Comparison of ENCODE assay signal across 1 cellular context in genomic region chr3:45635475-45636256, GRCh38.
TF ChIP-seq lines count a peak whose summit lies in the region.

No MANE protein-coding gene starts in this region.

TF ChIP-seq in WTC11, 78 proteins besides CTCF, POLR2A, EP300 and RAD21 (continued from another document):
- TF ChIP-seq STAT6 (CRISPR knock-in tag; conservative IDR thresholded peaks at IDR 0.05; ENCODE audit: low read depth) (no peak), ATF3 (CRISPR knock-in tag; conservative IDR thresholded peaks at IDR 0.05) (no peak)
